Comparison of ENCODE assay signal across 1 cellular context in the genomic region with DNA sequence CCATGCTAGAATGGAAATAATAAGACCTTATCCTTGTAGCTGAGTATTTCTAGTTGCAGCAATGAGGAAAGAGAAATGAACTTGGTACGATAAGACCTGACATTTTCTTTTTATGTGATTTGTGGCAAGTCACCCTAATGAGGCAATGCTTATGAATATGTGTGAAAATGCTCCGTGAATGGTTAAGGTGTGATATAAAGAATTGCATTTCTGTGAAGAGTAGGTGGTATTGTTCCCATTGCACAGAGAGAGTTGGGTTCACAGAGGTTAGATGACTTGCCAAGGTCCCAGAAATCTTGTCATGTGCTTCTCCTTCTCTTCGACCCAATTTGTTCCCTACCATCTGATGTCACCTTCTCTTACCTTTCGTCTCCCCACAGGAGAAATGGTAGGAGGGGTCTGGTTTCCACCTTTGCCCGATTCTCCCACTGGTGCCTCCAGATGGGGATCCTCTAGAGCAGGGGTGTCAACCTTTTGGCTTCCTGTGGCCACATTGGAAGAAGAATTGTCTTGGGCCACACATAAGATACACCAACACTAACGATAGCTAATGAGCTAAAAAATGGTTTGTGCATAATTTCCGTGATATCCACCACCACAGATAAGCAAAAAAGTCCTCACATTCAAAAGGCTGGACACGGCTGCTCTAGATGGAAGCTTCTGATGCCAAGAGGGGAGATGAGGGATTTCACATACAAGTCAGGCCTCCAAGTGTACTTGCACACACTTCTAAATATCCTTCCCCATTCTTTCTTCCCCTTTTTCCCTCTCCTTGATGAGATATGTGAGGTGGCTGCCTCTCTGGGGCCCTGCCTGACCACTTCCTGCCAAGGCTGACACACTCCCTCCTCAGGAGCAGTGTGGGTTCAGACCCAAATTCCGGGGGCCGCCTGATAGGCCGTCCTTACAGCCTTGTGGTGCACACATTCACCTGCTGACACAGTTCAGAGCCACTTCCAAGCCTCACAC.
TF ChIP-seq lines count a peak whose summit lies in the region.

No MANE protein-coding gene starts in this region.

TF ChIP-seq in GM12878, 131 proteins besides CTCF, POLR2A, EP300 and RAD21 (continued from another document and continues in another):
- TF ChIP-seq, protein P1, sequence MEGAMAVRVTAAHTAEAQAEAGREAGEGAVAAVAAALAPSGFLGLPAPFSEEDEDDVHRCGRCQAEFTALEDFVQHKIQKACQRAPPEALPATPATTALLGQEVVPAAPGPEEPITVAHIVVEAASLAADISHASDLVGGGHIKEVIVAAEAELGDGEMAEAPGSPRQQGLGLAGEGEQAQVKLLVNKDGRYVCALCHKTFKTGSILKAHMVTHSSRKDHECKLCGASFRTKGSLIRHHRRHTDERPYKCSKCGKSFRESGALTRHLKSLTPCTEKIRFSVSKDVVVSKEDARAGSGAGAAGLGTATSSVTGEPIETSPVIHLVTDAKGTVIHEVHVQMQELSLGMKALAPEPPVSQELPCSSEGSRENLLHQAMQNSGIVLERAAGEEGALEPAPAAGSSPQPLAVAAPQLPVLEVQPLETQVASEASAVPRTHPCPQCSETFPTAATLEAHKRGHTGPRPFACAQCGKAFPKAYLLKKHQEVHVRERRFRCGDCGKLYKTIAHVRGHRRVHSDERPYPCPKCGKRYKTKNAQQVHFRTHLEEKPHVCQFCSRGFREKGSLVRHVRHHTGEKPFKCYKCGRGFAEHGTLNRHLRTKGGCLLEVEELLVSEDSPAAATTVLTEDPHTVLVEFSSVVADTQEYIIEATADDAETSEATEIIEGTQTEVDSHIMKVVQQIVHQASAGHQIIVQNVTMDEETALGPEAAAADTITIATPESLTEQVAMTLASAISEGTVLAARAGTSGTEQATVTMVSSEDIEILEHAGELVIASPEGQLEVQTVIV (IDR thresholded peaks at IDR 0.05; ENCODE audit: borderline replicate concordance, partially characterized antibody) = no peak
- TF ChIP-seq EED (IDR thresholded peaks at IDR 0.05; ENCODE audit: low read depth) = peak; percentile 97
- TF ChIP-seq KLF5 (IDR thresholded peaks at IDR 0.05; ENCODE audit: partially characterized antibody) = no peak
- no peak for TF ChIP-seq TBL1XR1 (IDR thresholded peaks at IDR 0.05; ENCODE audit: low read depth, low read length)
- TF ChIP-seq NR2F1 (conservative IDR thresholded peaks at IDR 0.05) = peak; percentile 24
- TF ChIP-seq FOXM1 (IDR thresholded peaks at IDR 0.05; ENCODE audit: low read depth, low read length) = no peak
- TF ChIP-seq RELA (IDR thresholded peaks at IDR 0.05; ENCODE audit: borderline replicate concordance, partially characterized antibody) = no peak
- TF ChIP-seq, protein P2, sequence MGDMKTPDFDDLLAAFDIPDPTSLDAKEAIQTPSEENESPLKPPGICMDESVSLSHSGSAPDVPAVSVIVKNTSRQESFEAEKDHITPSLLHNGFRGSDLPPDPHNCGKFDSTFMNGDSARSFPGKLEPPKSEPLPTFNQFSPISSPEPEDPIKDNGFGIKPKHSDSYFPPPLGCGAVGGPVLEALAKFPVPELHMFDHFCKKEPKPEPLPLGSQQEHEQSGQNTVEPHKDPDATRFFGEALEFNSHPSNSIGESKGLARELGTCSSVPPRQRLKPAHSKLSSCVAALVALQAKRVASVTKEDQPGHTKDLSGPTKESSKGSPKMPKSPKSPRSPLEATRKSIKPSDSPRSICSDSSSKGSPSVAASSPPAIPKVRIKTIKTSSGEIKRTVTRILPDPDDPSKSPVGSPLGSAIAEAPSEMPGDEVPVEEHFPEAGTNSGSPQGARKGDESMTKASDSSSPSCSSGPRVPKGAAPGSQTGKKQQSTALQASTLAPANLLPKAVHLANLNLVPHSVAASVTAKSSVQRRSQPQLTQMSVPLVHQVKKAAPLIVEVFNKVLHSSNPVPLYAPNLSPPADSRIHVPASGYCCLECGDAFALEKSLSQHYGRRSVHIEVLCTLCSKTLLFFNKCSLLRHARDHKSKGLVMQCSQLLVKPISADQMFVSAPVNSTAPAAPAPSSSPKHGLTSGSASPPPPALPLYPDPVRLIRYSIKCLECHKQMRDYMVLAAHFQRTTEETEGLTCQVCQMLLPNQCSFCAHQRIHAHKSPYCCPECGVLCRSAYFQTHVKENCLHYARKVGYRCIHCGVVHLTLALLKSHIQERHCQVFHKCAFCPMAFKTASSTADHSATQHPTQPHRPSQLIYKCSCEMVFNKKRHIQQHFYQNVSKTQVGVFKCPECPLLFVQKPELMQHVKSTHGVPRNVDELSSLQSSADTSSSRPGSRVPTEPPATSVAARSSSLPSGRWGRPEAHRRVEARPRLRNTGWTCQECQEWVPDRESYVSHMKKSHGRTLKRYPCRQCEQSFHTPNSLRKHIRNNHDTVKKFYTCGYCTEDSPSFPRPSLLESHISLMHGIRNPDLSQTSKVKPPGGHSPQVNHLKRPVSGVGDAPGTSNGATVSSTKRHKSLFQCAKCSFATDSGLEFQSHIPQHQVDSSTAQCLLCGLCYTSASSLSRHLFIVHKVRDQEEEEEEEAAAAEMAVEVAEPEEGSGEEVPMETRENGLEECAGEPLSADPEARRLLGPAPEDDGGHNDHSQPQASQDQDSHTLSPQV (IDR thresholded peaks at IDR 0.05) = no peak
- no peak for TF ChIP-seq HCFC1 (IDR thresholded peaks at IDR 0.05; ENCODE audit: low read length)
- TF ChIP-seq, protein P3, sequence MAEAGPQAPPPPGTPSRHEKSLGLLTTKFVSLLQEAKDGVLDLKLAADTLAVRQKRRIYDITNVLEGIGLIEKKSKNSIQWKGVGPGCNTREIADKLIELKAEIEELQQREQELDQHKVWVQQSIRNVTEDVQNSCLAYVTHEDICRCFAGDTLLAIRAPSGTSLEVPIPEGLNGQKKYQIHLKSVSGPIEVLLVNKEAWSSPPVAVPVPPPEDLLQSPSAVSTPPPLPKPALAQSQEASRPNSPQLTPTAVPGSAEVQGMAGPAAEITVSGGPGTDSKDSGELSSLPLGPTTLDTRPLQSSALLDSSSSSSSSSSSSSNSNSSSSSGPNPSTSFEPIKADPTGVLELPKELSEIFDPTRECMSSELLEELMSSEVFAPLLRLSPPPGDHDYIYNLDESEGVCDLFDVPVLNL (IDR thresholded peaks at IDR 0.05; ENCODE audit: low read depth, low read length) = no peak
- TF ChIP-seq RCOR1 (conservative IDR thresholded peaks at IDR 0.05; ENCODE audit: low read depth, low read length) = no peak
- no peak for TF ChIP-seq HDAC6 (IDR thresholded peaks at IDR 0.05; ENCODE audit: unreplicated experiment)
- TF ChIP-seq, protein P4, sequence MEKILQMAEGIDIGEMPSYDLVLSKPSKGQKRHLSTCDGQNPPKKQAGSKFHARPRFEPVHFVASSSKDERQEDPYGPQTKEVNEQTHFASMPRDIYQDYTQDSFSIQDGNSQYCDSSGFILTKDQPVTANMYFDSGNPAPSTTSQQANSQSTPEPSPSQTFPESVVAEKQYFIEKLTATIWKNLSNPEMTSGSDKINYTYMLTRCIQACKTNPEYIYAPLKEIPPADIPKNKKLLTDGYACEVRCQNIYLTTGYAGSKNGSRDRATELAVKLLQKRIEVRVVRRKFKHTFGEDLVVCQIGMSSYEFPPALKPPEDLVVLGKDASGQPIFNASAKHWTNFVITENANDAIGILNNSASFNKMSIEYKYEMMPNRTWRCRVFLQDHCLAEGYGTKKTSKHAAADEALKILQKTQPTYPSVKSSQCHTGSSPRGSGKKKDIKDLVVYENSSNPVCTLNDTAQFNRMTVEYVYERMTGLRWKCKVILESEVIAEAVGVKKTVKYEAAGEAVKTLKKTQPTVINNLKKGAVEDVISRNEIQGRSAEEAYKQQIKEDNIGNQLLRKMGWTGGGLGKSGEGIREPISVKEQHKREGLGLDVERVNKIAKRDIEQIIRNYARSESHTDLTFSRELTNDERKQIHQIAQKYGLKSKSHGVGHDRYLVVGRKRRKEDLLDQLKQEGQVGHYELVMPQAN (conservative IDR thresholded peaks at IDR 0.05) = no peak
- no peak for TF ChIP-seq JUND (IDR thresholded peaks at IDR 0.05; ENCODE audit: low read depth, low read length)
- no peak for TF ChIP-seq CEBPB (IDR thresholded peaks at IDR 0.05; ENCODE audit: borderline replicate concordance in 1 of 2, low read depth in 2 of 2, low read length in 2 of 2)
- TF ChIP-seq, protein P5, sequence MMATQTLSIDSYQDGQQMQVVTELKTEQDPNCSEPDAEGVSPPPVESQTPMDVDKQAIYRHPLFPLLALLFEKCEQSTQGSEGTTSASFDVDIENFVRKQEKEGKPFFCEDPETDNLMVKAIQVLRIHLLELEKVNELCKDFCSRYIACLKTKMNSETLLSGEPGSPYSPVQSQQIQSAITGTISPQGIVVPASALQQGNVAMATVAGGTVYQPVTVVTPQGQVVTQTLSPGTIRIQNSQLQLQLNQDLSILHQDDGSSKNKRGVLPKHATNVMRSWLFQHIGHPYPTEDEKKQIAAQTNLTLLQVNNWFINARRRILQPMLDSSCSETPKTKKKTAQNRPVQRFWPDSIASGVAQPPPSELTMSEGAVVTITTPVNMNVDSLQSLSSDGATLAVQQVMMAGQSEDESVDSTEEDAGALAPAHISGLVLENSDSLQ (IDR thresholded peaks at IDR 0.05) = no peak; the same call in 1 of the 2 replicates
- TF ChIP-seq MYB (IDR thresholded peaks at IDR 0.05; ENCODE audit: borderline replicate concordance, low read depth, low read length) = no peak
- TF ChIP-seq EGR1 (IDR thresholded peaks at IDR 0.05; ENCODE audit: borderline replicate concordance in 1 of 2, low read depth in 2 of 2, low read length in 2 of 2) = no peak
- TF ChIP-seq ZZZ3 (IDR thresholded peaks at IDR 0.05; ENCODE audit: control insufficient read depth, insufficient read length, low read depth) = no peak
- no peak for TF ChIP-seq ZNF217 (IDR thresholded peaks at IDR 0.05)
- peak; percentile 45; the same call in 1 of the 2 replicates for TF ChIP-seq BCL11A (IDR thresholded peaks at IDR 0.05; ENCODE audit: low read depth, low read length)
- peak; percentile 49 for TF ChIP-seq BMI1 (IDR thresholded peaks at IDR 0.05; ENCODE audit: borderline replicate concordance)
- no peak for TF ChIP-seq YBX1 (IDR thresholded peaks at IDR 0.05)
- TF ChIP-seq LARP7 (IDR thresholded peaks at IDR 0.05) = peak; percentile 56; the same call in 1 of the 2 replicates
- TF ChIP-seq JUNB (IDR thresholded peaks at IDR 0.05) = no peak
- TF ChIP-seq TCF3 (IDR thresholded peaks at IDR 0.05; ENCODE audit: borderline replicate concordance, insufficient read depth, low read depth, low read length) = no peak
- peak; percentile 77 for TF ChIP-seq ATF7 (IDR thresholded peaks at IDR 0.05; ENCODE audit: low read depth)
- TF ChIP-seq KDM1A (IDR thresholded peaks at IDR 0.05; ENCODE audit: borderline replicate concordance) = no peak
- TF ChIP-seq, protein P6, sequence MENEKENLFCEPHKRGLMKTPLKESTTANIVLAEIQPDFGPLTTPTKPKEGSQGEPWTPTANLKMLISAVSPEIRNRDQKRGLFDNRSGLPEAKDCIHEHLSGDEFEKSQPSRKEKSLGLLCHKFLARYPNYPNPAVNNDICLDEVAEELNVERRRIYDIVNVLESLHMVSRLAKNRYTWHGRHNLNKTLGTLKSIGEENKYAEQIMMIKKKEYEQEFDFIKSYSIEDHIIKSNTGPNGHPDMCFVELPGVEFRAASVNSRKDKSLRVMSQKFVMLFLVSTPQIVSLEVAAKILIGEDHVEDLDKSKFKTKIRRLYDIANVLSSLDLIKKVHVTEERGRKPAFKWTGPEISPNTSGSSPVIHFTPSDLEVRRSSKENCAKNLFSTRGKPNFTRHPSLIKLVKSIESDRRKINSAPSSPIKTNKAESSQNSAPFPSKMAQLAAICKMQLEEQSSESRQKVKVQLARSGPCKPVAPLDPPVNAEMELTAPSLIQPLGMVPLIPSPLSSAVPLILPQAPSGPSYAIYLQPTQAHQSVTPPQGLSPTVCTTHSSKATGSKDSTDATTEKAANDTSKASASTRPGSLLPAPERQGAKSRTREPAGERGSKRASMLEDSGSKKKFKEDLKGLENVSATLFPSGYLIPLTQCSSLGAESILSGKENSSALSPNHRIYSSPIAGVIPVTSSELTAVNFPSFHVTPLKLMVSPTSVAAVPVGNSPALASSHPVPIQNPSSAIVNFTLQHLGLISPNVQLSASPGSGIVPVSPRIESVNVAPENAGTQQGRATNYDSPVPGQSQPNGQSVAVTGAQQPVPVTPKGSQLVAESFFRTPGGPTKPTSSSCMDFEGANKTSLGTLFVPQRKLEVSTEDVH (IDR thresholded peaks at IDR 0.05; ENCODE audit: low read depth, partially characterized antibody) = no peak
- TF ChIP-seq CREM (IDR thresholded peaks at IDR 0.05; ENCODE audit: low read depth) = peak; percentile 32; the same call in 1 of the 2 replicates
- TF ChIP-seq PML (IDR thresholded peaks at IDR 0.05; ENCODE audit: low read length) = no peak; the same call in 1 of the 2 replicates
- 0 out of 2 replicates have a peak, but pooled peaks have one; percentile 20 for TF ChIP-seq CREB1 (IDR thresholded peaks at IDR 0.05; ENCODE audit: low read depth)
- TF ChIP-seq POLR2AphosphoS2 (IDR thresholded peaks at IDR 0.05; ENCODE audit: low read depth, low read length) = no peak
- no peak for TF ChIP-seq SUZ12 (IDR thresholded peaks at IDR 0.05; ENCODE audit: unreplicated experiment)
- no peak for TF ChIP-seq SMAD5 (IDR thresholded peaks at IDR 0.05; ENCODE audit: low read depth)
- TF ChIP-seq HDGF (IDR thresholded peaks at IDR 0.05) = no peak
- peak; percentile 78; the same call in 1 of the 2 replicates for TF ChIP-seq DPF2 (IDR thresholded peaks at IDR 0.05)
- no peak for TF ChIP-seq HDAC2 (IDR thresholded peaks at IDR 0.05)
- TF ChIP-seq BACH1 (IDR thresholded peaks at IDR 0.05; ENCODE audit: borderline replicate concordance) = peak; percentile 66; the same call in 1 of the 2 replicates
- no peak for TF ChIP-seq SREBF2 (IDR thresholded peaks at IDR 0.05; ENCODE audit: low read length)
- TF ChIP-seq, protein P7, sequence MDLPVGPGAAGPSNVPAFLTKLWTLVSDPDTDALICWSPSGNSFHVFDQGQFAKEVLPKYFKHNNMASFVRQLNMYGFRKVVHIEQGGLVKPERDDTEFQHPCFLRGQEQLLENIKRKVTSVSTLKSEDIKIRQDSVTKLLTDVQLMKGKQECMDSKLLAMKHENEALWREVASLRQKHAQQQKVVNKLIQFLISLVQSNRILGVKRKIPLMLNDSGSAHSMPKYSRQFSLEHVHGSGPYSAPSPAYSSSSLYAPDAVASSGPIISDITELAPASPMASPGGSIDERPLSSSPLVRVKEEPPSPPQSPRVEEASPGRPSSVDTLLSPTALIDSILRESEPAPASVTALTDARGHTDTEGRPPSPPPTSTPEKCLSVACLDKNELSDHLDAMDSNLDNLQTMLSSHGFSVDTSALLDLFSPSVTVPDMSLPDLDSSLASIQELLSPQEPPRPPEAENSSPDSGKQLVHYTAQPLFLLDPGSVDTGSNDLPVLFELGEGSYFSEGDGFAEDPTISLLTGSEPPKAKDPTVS (IDR thresholded peaks at IDR 0.05; ENCODE audit: low read depth, low read length) = no peak
- TF ChIP-seq, protein P8, sequence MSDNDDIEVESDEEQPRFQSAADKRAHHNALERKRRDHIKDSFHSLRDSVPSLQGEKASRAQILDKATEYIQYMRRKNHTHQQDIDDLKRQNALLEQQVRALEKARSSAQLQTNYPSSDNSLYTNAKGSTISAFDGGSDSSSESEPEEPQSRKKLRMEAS (IDR thresholded peaks at IDR 0.05; ENCODE audit: low read depth, low read length) = no peak
- TF ChIP-seq WRNIP1 (IDR thresholded peaks at IDR 0.05; ENCODE audit: borderline replicate concordance, low read depth, low read length) = no peak
- no peak for TF ChIP-seq STAT1 (conservative IDR thresholded peaks at IDR 0.05)
- TF ChIP-seq POU2F2 (IDR thresholded peaks at IDR 0.05; ENCODE audit: borderline replicate concordance, low read depth, low read length) = no peak
- no peak for TF ChIP-seq BRCA1 (IDR thresholded peaks at IDR 0.05; ENCODE audit: low read depth, low read length)
